ENCODE assay signal across 8 cellular contexts in the genomic region with DNA sequence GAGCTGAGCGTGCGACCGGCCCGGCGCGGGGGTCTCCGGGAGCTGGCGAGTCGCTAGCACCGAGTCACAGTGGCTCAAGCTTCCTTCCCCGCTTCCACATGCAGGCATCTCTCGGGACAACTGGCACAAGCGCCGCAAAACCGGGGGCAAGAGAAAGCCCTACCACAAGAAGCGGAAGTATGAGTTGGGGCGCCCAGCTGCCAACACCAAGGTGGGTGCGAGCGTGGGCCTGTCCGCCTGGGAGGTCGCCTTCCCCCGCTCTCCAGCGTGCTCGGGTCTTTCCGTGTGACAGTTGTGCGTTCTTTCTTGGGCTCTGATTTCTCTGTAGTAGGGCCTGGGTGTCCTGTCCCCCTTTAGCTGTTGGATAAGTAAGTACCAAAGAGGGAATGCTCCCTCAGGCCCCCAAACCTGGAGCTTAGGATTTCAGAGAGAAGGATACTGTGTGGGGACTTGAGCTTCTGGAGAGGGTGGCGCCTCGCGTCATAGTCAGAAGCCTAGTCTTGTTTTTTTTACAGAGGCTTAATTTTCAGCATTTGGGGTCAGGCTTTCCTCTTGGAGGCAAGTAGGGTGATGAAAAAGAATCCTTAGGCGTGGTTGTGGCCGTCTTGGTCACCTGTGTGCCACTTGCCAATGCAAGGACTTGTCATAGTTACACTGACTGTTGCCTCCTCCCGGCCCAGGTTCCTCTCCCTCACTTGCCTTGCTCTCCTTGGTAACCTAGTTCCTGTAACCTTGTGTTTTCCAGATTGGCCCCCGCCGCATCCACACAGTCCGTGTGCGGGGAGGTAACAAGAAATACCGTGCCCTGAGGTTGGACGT. TPM values are rescaled to one million over a fixed set of nuclear protein-coding genes. Genes with fewer than 3 reads are reported as not detected.
DNase-seq lines count a peak whose midpoint lies in the region; ATAC-seq, FAIRE-seq and TF ChIP-seq lines count a peak whose summit lies in the region.

No MANE protein-coding gene starts in this region.

- peaks cover 0 to 20% (median 4%) of the 10 kb centered on the region in 4 donors for H3K36me3 ChIP-seq in transverse colon

- H3K9me3 ChIP-seq in mononuclear cell (ENCODE audit: low read depth, low read length) (no peaks in the 10 kb centered on the region), transverse colon (no peaks in the 10 kb centered on the region)

- in situ Hi-C loops in transverse colon (cut with MboI; ENCODE audit: low pct_ligation_motif_present in 1 of 4, low pct_unique_long_range_greater_than_20kb in 1 of 4, low sequenced_read_pairs in 3 of 4): loop anchor here in 2 of 4 donors (25.0 kb wide), 2 partner anchors 236 to 536 kb away; partner anchors contain the start of genes HECTD3 (in 1 of the 2) and UROD (in 1 of the 2)

- DNase-seq in GM12892 (ENCODE audit: insufficient read length) (peak; percentile 31), transverse colon (peak; percentile 42), putamen (ENCODE audit: low spot score) (no peak)
- DNase-seq in T-helper 2 cell treated with Interferon-gamma antibody and Interleukin-4, amounts not matched to agents 5 μg/mL and 100 μg/mL, for 36 hours (ENCODE audit: low spot score): peak; percentile 27

- ATAC-seq in HG02870 (IDR thresholded peaks at IDR 0.05; ENCODE audit: unreplicated experiment) (peak; percentile 3), HG03342 (IDR thresholded peaks at IDR 0.05; ENCODE audit: unreplicated experiment) (no peak)

- H3K27me3 ChIP-seq in mononuclear cell (ENCODE audit: insufficient read depth, low read length) (no peaks in the 10 kb centered on the region), transverse colon (no peaks in the 10 kb centered on the region)

- H3K4me3 Mint-ChIP-seq in T-helper 2 cell treated with Interferon-gamma antibody and Interleukin-4, amounts not matched to agents 5 μg/mL and 100 μg/mL, for 36 hours: peak overlapping the region; percentile 94
- H3K4me3 Mint-ChIP-seq in dendritic cell treated with granulocyte-macrophage colony-stimulating factor and Interleukin-4, amounts not matched to agents 40 ng/mL and 50 ng/mL, for 4 days: peak overlapping the region; percentile 89

- H3K36me3 Mint-ChIP-seq in T-helper 2 cell treated with Interferon-gamma antibody and Interleukin-4, amounts not matched to agents 5 μg/mL and 100 μg/mL, for 36 hours (ENCODE audit: low read depth): peaks cover 55% of the 10 kb centered on the region
- H3K36me3 Mint-ChIP-seq in dendritic cell treated with granulocyte-macrophage colony-stimulating factor and Interleukin-4, amounts not matched to agents 40 ng/mL and 50 ng/mL, for 4 days (ENCODE audit: low read depth): peaks cover 63% of the 10 kb centered on the region

- peaks cover 30% of the 10 kb centered on the region for H3K4me1 Mint-ChIP-seq in T-helper 2 cell treated with Interferon-gamma antibody and Interleukin-4, amounts not matched to agents 5 μg/mL and 100 μg/mL, for 36 hours (ENCODE audit: low read depth)
- H3K4me1 Mint-ChIP-seq in dendritic cell treated with granulocyte-macrophage colony-stimulating factor and Interleukin-4, amounts not matched to agents 40 ng/mL and 50 ng/mL, for 4 days (ENCODE audit: low read depth): peaks cover 36% of the 10 kb centered on the region

- TF ChIP-seq POLR2A in GM12892 (IDR thresholded peaks at IDR 0.05; ENCODE audit: low read depth, low read length): no peak
- no peak for TF ChIP-seq POLR2A in transverse colon (IDR thresholded peaks at IDR 0.05)

- H3K9me3 Mint-ChIP-seq in T-helper 2 cell treated with Interferon-gamma antibody and Interleukin-4, amounts not matched to agents 5 μg/mL and 100 μg/mL, for 36 hours: no peaks in the 10 kb centered on the region
- H3K9me3 Mint-ChIP-seq in dendritic cell treated with granulocyte-macrophage colony-stimulating factor and Interleukin-4, amounts not matched to agents 40 ng/mL and 50 ng/mL, for 4 days: no peaks in the 10 kb centered on the region

- 6 to 20% methylated on average over 1 to 38 of the region's 38 CpGs for WGBS in transverse colon (ENCODE audit: low coverage in 1 of 2), 2 donors

- H3K27me3 Mint-ChIP-seq in T-helper 2 cell treated with Interferon-gamma antibody and Interleukin-4, amounts not matched to agents 5 μg/mL and 100 μg/mL, for 36 hours (ENCODE audit: low read depth): no peaks in the 10 kb centered on the region
- no peaks in the 10 kb centered on the region for H3K27me3 Mint-ChIP-seq in dendritic cell treated with granulocyte-macrophage colony-stimulating factor and Interleukin-4, amounts not matched to agents 40 ng/mL and 50 ng/mL, for 4 days

- H3K27ac Mint-ChIP-seq in T-helper 2 cell treated with Interferon-gamma antibody and Interleukin-4, amounts not matched to agents 5 μg/mL and 100 μg/mL, for 36 hours: peak overlapping the region; percentile 94
- peak overlapping the region; percentile 97 for H3K27ac Mint-ChIP-seq in dendritic cell treated with granulocyte-macrophage colony-stimulating factor and Interleukin-4, amounts not matched to agents 40 ng/mL and 50 ng/mL, for 4 days

- intact Hi-C loops in dendritic cell treated with granulocyte-macrophage colony-stimulating factor and Interleukin-4, amounts not matched to agents 40 ng/mL and 50 ng/mL, for 4 days (cut with micrococcal nuclease): loop anchor here (2.0 to 5.0 kb wide), 3 partner anchors 37 to 236 kb away; partner anchors contain the start of genes HECTD3, KIF2C, RNU5D-1 and UROD
- intact Hi-C loops in transverse colon (cut with DNase I; ENCODE audit: low total_unique reads): loop anchor here (5.0 kb wide), 1 partner anchor 526 kb away; no protein-coding TSS in a partner anchor

- H3K27ac ChIP-seq in transverse colon: peak overlapping the region; percentile 92 to 97 (median 95)

- H3K4me3 ChIP-seq in mononuclear cell (ENCODE audit: low read length) (peak overlapping the region; percentile 97), transverse colon (peak overlapping the region; percentile 72 to 81 (median 78))

- FAIRE-seq in GM12892 (lab: Jason Lieb, UNC): no peak

- peaks cover 37% of the 10 kb centered on the region for H3K4me1 ChIP-seq in mononuclear cell (ENCODE audit: insufficient read depth, low read length)
- peaks cover 9 to 29% (median 21%) of the 10 kb centered on the region in 4 donors for H3K4me1 ChIP-seq in transverse colon

- no peak for TF ChIP-seq EP300 in transverse colon (IDR thresholded peaks at IDR 0.05; ENCODE audit: low read depth)

- TF ChIP-seq CTCF in transverse colon (IDR thresholded peaks at IDR 0.05): no peak

RNA-seq across cellular contexts. Expression of gene RPS8, which starts 0.8 kb away (rescaled TPM):
- polyA plus RNA-seq in GM12892 (2012; ENCODE audit: missing spikeins): 7,749 TPM
- total RNA-seq in mononuclear cell (2,122 TPM), transverse colon (1,000 to 10,000 TPM in 3 of 4 donors, 100 to 1,000 TPM in 1; 505 to 1,630 (median 1,282) TPM)

RNA-seq across cellular contexts. Expression of gene BEST4, which starts 11.8 kb away (rescaled TPM):
- 0.72 TPM for polyA plus RNA-seq in GM12892 (2012; ENCODE audit: missing spikeins)
- 0.21 TPM for total RNA-seq in mononuclear cell
- total RNA-seq in transverse colon: 100 to 1,000 TPM in 2 of 4 donors, 10 to 100 TPM in 2; 48.8 to 208 (median 92.3) TPM

RNA-seq across cellular contexts. Expression of gene PLK3, which starts 24.0 kb away (rescaled TPM):
- polyA plus RNA-seq in GM12892 (2012; ENCODE audit: missing spikeins): 14.4 TPM
- 224 TPM for total RNA-seq in mononuclear cell
- total RNA-seq in transverse colon: 10 to 100 TPM; 12.4 to 87.2 (median 16.3) TPM

RNA-seq across cellular contexts. Expression of gene DYNLT4, which starts 31.0 kb away (rescaled TPM):
- polyA plus RNA-seq in GM12892 (2012; ENCODE audit: missing spikeins): not detected
- 4.6 TPM for total RNA-seq in mononuclear cell
- 1 to 10 TPM in 1 of 4 donors, not detected in 3; 1.4 TPM for total RNA-seq in transverse colon

RNA-seq across cellular contexts. Expression of gene BTBD19, which starts 32.2 kb away (rescaled TPM):
- polyA plus RNA-seq in GM12892 (2012; ENCODE audit: missing spikeins): 1.4 TPM
- total RNA-seq in mononuclear cell: 8.7 TPM
- total RNA-seq in transverse colon: 10 to 100 TPM in 1 of 4 donors, 1 to 10 TPM in 3; 1.5 to 22.1 (median 3.7) TPM

Comparison
In these comparisons a context has a peak if more than half of its experiments do, and no peak if none do; other contexts are left out.
1. RNA of gene BEST4, which starts 11.8 kb away (total RNA-seq): 48.8 to 208 TPM in transverse colon; 0.21 TPM in mononuclear cell (single experiment); every median in the first group is over 10 times any median in the second.